In genomic region chr17:65455972-65456343, GRCh38 we compare ENCODE assay signal across 9 cellular contexts.
DNase-seq lines count a peak whose midpoint lies in the region; ATAC-seq and TF ChIP-seq lines count a peak whose summit lies in the region.
"Had no signal": no experiment of that assay in that cellular context is flagged by ENCODE, and none has a peak within 500 bp of the region (broad histone marks: within the 10 kb centered on the region; RNA-seq: fewer than 3 reads in every experiment).

No MANE protein-coding gene starts in this region.

- TF ChIP-seq CTCF in AG09309 (IDR thresholded peaks at IDR 0.05; ENCODE audit: control insufficient read depth, insufficient read depth, low read depth, low read length, missing control alignments) = peak; percentile 44
- peak; percentile 55 for TF ChIP-seq CTCF in astrocyte of the spinal cord (IDR thresholded peaks at IDR 0.05; ENCODE audit: low read depth, low read length)
- peak; percentile 44 for TF ChIP-seq CTCF in liver (IDR thresholded peaks at IDR 0.05; ENCODE audit: low read depth, low read length, missing input control)
- no peak for TF ChIP-seq CTCF in suprapubic skin (IDR thresholded peaks at IDR 0.05)

- no peak overlapping the region for H3K27ac ChIP-seq in liver (ENCODE audit: low read depth in 1 of 2, low read length in 2 of 2)
- no peak overlapping the region for H3K27ac ChIP-seq in suprapubic skin

- no peak overlapping the region for H3K4me3 ChIP-seq in AG09309 (ENCODE audit: control insufficient read depth, low read depth, low read length)
- no peak overlapping the region for H3K4me3 ChIP-seq in astrocyte of the spinal cord (ENCODE audit: low read depth, low read length)
- no peak overlapping the region for H3K4me3 ChIP-seq in liver (ENCODE audit: low read depth in 1 of 3, low read length in 3 of 3)
- no peak overlapping the region for H3K4me3 ChIP-seq in suprapubic skin

- TF ChIP-seq EP300 in suprapubic skin (IDR thresholded peaks at IDR 0.05) = no peak

- H3K9me3 ChIP-seq in liver (ENCODE audit: control insufficient read depth in 4 of 4, low read length in 3 of 4) (no peaks in the 10 kb centered on the region), suprapubic skin (no peaks in the 10 kb centered on the region)

- in situ Hi-C loops in astrocyte of the spinal cord (cut with HindIII; ENCODE audit: low sequenced_read_pairs) = no loop called here

- WGBS in liver = 45% methylated on average over 7 of the region's 7 CpGs
- WGBS in suprapubic skin = 30% methylated on average over 7 of the region's 7 CpGs

- DNase-seq in AG09309 (ENCODE audit: low read depth) (no peak), HuH-7.5 (ENCODE audit: low spot score) (peak; percentile 18), astrocyte of the spinal cord (ENCODE audit: low read depth, low spot score) (peak; percentile 3), NCI-H1930 (lab: John Stamatoyannopoulos, UW) (no peak), suprapubic skin (ENCODE audit: low spot score in 2 of 2) (no peak), GM19238 (ENCODE audit: insufficient read length, low spot score) (no peak)
- DNase-seq: NCI-H345 had no signal

- peak; percentile 81 to 84 for TF ChIP-seq RAD21 in liver (IDR thresholded peaks at IDR 0.05)

- TF ChIP-seq POLR2A in suprapubic skin (IDR thresholded peaks at IDR 0.05) = no peak

- ATAC-seq in HG03175 (IDR thresholded peaks at IDR 0.05; ENCODE audit: unreplicated experiment) = no peak

- H3K36me3 ChIP-seq in liver (ENCODE audit: control insufficient read depth in 4 of 4, insufficient read depth in 3 of 4, low read depth in 1 of 4, low read length in 3 of 4) (no peaks in the 10 kb centered on the region), suprapubic skin (no peaks in the 10 kb centered on the region)

- H3K4me1 ChIP-seq in liver (ENCODE audit: control insufficient read depth in 4 of 4, insufficient read depth in 4 of 4, low read length in 3 of 4) (peaks cover 0 to 3% (median 0%) of the 10 kb centered on the region in 4 donors), suprapubic skin (peaks cover 7% of the 10 kb centered on the region)

- peaks cover 0 to 5% (median 0%) of the 10 kb centered on the region in 4 donors for H3K27me3 ChIP-seq in liver (ENCODE audit: control insufficient read depth in 4 of 4, insufficient read depth in 4 of 4, low read length in 3 of 4)
- peaks cover 10% of the 10 kb centered on the region for H3K27me3 ChIP-seq in suprapubic skin

- H3K9ac ChIP-seq in liver (ENCODE audit: low read depth in 1 of 2, low read length in 2 of 2) = no peak overlapping the region

TF ChIP-seq in liver, 16 proteins besides CTCF, POLR2A, EP300 and RAD21:
- TF ChIP-seq TAF1 (conservative IDR thresholded peaks at IDR 0.05) = no peak
- peak; percentile 32 to 38 for TF ChIP-seq RXRA (IDR thresholded peaks at IDR 0.05)
- peak; percentile 38 to 41 for TF ChIP-seq HNF4A (conservative IDR thresholded peaks at IDR 0.05)

Comparison
In these comparisons a context has a peak if more than half of its experiments do, and no peak if none do; other contexts are left out.
1. DNase-seq: peak in HuH-7.5 (single experiment) and astrocyte of the spinal cord (single experiment); none in AG09309 (single experiment), NCI-H1930 (0 of 2), suprapubic skin (0 of 2) and GM19238 (single experiment).
2. CTCF ChIP-seq: peak in AG09309 (single experiment), astrocyte of the spinal cord (single experiment) and liver (single experiment); none in suprapubic skin (0 of 2).